ENCODE assay signal across 8 cellular contexts in genomic region chr17:59618894-59619312, GRCh38. TPM values are rescaled to one million over a fixed set of nuclear protein-coding genes. Genes with fewer than 3 reads are reported as not detected.
DNase-seq lines count a peak whose midpoint lies in the region; ATAC-seq and TF ChIP-seq lines count a peak whose summit lies in the region.

No MANE protein-coding gene starts in this region.

- no peaks in the 10 kb centered on the region for H3K9me3 Mint-ChIP-seq in Calu3 (ENCODE audit: low read depth, unreplicated experiment)

- DNase-seq in Calu3: no peak
- peak; percentile 92 for DNase-seq in cerebellar cortex (ENCODE audit: low spot score)
- no peak for DNase-seq in A172 (ENCODE audit: low spot score)
- no peak for DNase-seq in NCI-H69 (lab: John Stamatoyannopoulos, UW)

- TF ChIP-seq CTCF in Calu3 (IDR thresholded peaks at IDR 0.05; ENCODE audit: unreplicated experiment): no peak
- TF ChIP-seq CTCF in KMS-11 (conservative IDR thresholded peaks at IDR 0.05; ENCODE audit: low read depth, low read length): no peak

- intact Hi-C loops in Calu3 (cut with micrococcal nuclease; ENCODE audit: unreplicated experiment): no loop called here

- H3K9me3 ChIP-seq in mucosa of rectum (ENCODE audit: control insufficient read depth in 2 of 2, low read length in 2 of 2): no peaks in the 10 kb centered on the region

- H3K36me3 ChIP-seq in KMS-11 (ENCODE audit: insufficient read depth): no peaks in the 10 kb centered on the region
- H3K36me3 ChIP-seq in mucosa of rectum (ENCODE audit: control insufficient read depth in 2 of 2, insufficient read depth in 2 of 2, low read length in 2 of 2): no peaks in the 10 kb centered on the region

- H3K4me3 ChIP-seq in KMS-11 (IDR thresholded peaks at IDR 0.05; ENCODE audit: insufficient read depth, low read depth, low read length) (no peak overlapping the region), mucosa of rectum (ENCODE audit: low read length in 2 of 2) (peak overlapping the region; percentile 98 to 100)

- H4K20me1 ChIP-seq in KMS-11 (ENCODE audit: insufficient read depth): peaks cover 32% of the 10 kb centered on the region

- H3K4me1 Mint-ChIP-seq in Calu3 (ENCODE audit: low read depth, unreplicated experiment): peaks cover 16% of the 10 kb centered on the region

- H3K4me1 ChIP-seq in KMS-11 (ENCODE audit: low read depth, poor library complexity, severe bottlenecking): peaks cover 51% of the 10 kb centered on the region
- peaks cover 31 to 41% of the 10 kb centered on the region in 2 donors for H3K4me1 ChIP-seq in mucosa of rectum (ENCODE audit: control insufficient read depth in 2 of 2, insufficient read depth in 2 of 2, low read length in 2 of 2)

- H3K79me2 ChIP-seq in KMS-11 (ENCODE audit: insufficient read depth, low read depth): peaks cover 49% of the 10 kb centered on the region

- H3K9ac ChIP-seq in KMS-11 (peak overlapping the region; percentile 93), mucosa of rectum (ENCODE audit: low read depth in 1 of 2, low read length in 2 of 2) (peak overlapping the region; percentile 92 to 99)

- peak overlapping the region; percentile 58 for H3K4me2 ChIP-seq in KMS-11

- H3K27me3 ChIP-seq in KMS-11 (ENCODE audit: insufficient read depth, low read depth) (no peaks in the 10 kb centered on the region), mucosa of rectum (ENCODE audit: control insufficient read depth in 2 of 2, insufficient read depth in 2 of 2, low read length in 2 of 2) (no peaks in the 10 kb centered on the region)

- no TSS peak for BruUV-seq in Calu3 (replicated peaks; lab: Mats Ljungman, UMichigan)

- H3K27ac ChIP-seq in KMS-11 (peak overlapping the region; percentile 94), mucosa of rectum (ENCODE audit: low read depth in 2 of 2, low read length in 2 of 2) (peak overlapping the region; percentile 98 to 99)

- peak overlapping the region; percentile 91 for H3K4me3 Mint-ChIP-seq in Calu3 (ENCODE audit: low read depth, unreplicated experiment)

- ATAC-seq in HG03457 (IDR thresholded peaks at IDR 0.05; ENCODE audit: unreplicated experiment): no peak
- ATAC-seq in GM18907 (IDR thresholded peaks at IDR 0.05; ENCODE audit: unreplicated experiment): no peak

- H3K27ac Mint-ChIP-seq in Calu3 (ENCODE audit: unreplicated experiment): peak overlapping the region; percentile 98

- CTCF ChIA-PET in Calu3 (lab: Charles Lee): interaction anchor here (0.6 to 1.0 kb wide), 3 partner anchors 10 to 1112 kb away, joined by 3 to 5 read pairs (median 4); no protein-coding TSS in a partner anchor

- peaks cover 46% of the 10 kb centered on the region for H3K36me3 Mint-ChIP-seq in Calu3 (ENCODE audit: insufficient read depth, unreplicated experiment)

- H3K27me3 Mint-ChIP-seq in Calu3 (ENCODE audit: unreplicated experiment): no peaks in the 10 kb centered on the region

- peak overlapping the region; percentile 50 for H2AFZ ChIP-seq in KMS-11 (ENCODE audit: low read depth)

RNA-seq across cellular contexts. Expression of gene CLTC, which starts 0.8 kb away (rescaled TPM):
- total RNA-seq in Calu3 (2022): 187 and 212 TPM in 2 replicates
- 362 and 373 TPM in 2 replicates for total RNA-seq in A172 (2014; rRNA removed; shearing (Covaris generic))

RNA-seq across cellular contexts. Expression of gene DHX40, which starts 53.5 kb away (rescaled TPM):
- total RNA-seq in Calu3 (2022): 12.6 and 14.9 TPM in 2 replicates
- total RNA-seq in A172 (2014; rRNA removed; shearing (Covaris generic)): 67.1 and 70.5 TPM in 2 replicates
